1 cellular context compared by ENCODE assay signal in genomic region chr14:49633650-49634546, GRCh38.
TF ChIP-seq lines count a peak whose summit lies in the region.

No MANE protein-coding gene starts in this region.

TF ChIP-seq in HepG2, 621 proteins besides CTCF, POLR2A, EP300 and RAD21 (continued from another document and continues in another):
- TF ChIP-seq ZGPAT (CRISPR knock-in tag; IDR thresholded peaks at IDR 0.05) (peak; percentile 71), RFXANK (CRISPR knock-in tag; IDR thresholded peaks at IDR 0.05) (no peak), ZNF569 (CRISPR knock-in tag; IDR thresholded peaks at IDR 0.05; ENCODE audit: borderline replicate concordance) (no peak), NFATC3 (CRISPR knock-in tag; IDR thresholded peaks at IDR 0.05) (no peak), NCOA2 (CRISPR knock-in tag; IDR thresholded peaks at IDR 0.05) (peak; percentile 17), E2F5 (CRISPR knock-in tag; conservative IDR thresholded peaks at IDR 0.05) (peak; percentile 50; the same call in 1 of the 2 replicates), ATM (IDR thresholded peaks at IDR 0.05; ENCODE audit: borderline replicate concordance) (no peak), NFAT5 (CRISPR knock-in tag; IDR thresholded peaks at IDR 0.05) (no peak), NPAS2 (CRISPR knock-in tag; IDR thresholded peaks at IDR 0.05; ENCODE audit: borderline replicate concordance) (no peak), IKZF4 (CRISPR knock-in tag; IDR thresholded peaks at IDR 0.05; ENCODE audit: borderline replicate concordance, low read depth, not compliant biosample characterization) (peak; percentile 46), GPBP1L1 (CRISPR knock-in tag; IDR thresholded peaks at IDR 0.05) (no peak), CC2D1A (CRISPR knock-in tag; IDR thresholded peaks at IDR 0.05) (no peak), STAG1 (CRISPR knock-in tag; IDR thresholded peaks at IDR 0.05) (peak; percentile 96), NFKBIZ (CRISPR knock-in tag; IDR thresholded peaks at IDR 0.05) (no peak), KDM4B (CRISPR knock-in tag; IDR thresholded peaks at IDR 0.05) (peak; percentile 73), ELK4 (CRISPR knock-in tag; IDR thresholded peaks at IDR 0.05; ENCODE audit: borderline replicate concordance) (no peak), GATAD1 (CRISPR knock-in tag; IDR thresholded peaks at IDR 0.05) (peak; percentile 90), FOSL2 (CRISPR knock-in tag; IDR thresholded peaks at IDR 0.05) (peak; percentile 41), SAFB2 (CRISPR knock-in tag; IDR thresholded peaks at IDR 0.05; ENCODE audit: borderline replicate concordance, low read depth) (no peak; the same call in 1 of the 2 replicates), ZNF549 (CRISPR knock-in tag; IDR thresholded peaks at IDR 0.05) (no peak), RXRA (CRISPR knock-in tag; IDR thresholded peaks at IDR 0.05) (peak; percentile 72), U2AF1 (optimal IDR thresholded peaks at IDR 0.05; ENCODE audit: low read depth, low read length) (no peak), NR2F1 (CRISPR knock-in tag; IDR thresholded peaks at IDR 0.05) (peak; percentile 77 to 90), ATF7-NPFF (CRISPR knock-in tag; IDR thresholded peaks at IDR 0.05; ENCODE audit: low read depth) (no peak; the same call in none of the 2 replicates), ZNF142 (CRISPR knock-in tag; IDR thresholded peaks at IDR 0.05) (peak; percentile 72; the same call in 1 of the 2 replicates), THAP7 (CRISPR knock-in tag; IDR thresholded peaks at IDR 0.05) (no peak; the same call in 1 of the 2 replicates), WIZ (CRISPR knock-in tag; IDR thresholded peaks at IDR 0.05) (0 out of 2 replicates have a peak, but pooled peaks have one; percentile 22), SSRP1 (CRISPR knock-in tag; IDR thresholded peaks at IDR 0.05) (peak; percentile 86; the same call in 1 of the 2 replicates), SRSF1 (optimal IDR thresholded peaks at IDR 0.05; ENCODE audit: low read depth, low read length) (peak; percentile 81), ZFP41 (CRISPR knock-in tag; IDR thresholded peaks at IDR 0.05; ENCODE audit: borderline replicate concordance) (no peak), ZNF614 (CRISPR knock-in tag; IDR thresholded peaks at IDR 0.05; ENCODE audit: borderline replicate concordance) (no peak), PHF20 (CRISPR knock-in tag; IDR thresholded peaks at IDR 0.05) (peak; percentile 77), RELA (CRISPR knock-in tag; IDR thresholded peaks at IDR 0.05) (no peak), TIGD3 (CRISPR knock-in tag; IDR thresholded peaks at IDR 0.05; ENCODE audit: borderline replicate concordance) (no peak), ZSCAN9 (CRISPR knock-in tag; IDR thresholded peaks at IDR 0.05; ENCODE audit: borderline replicate concordance) (peak; percentile 37; the same call in 1 of the 2 replicates), KMT2A (CRISPR knock-in tag; IDR thresholded peaks at IDR 0.05) (peak; percentile 63), ZNF337 (CRISPR knock-in tag; IDR thresholded peaks at IDR 0.05; ENCODE audit: borderline replicate concordance, low read depth) (no peak; the same call in none of the 2 replicates), ZNF512 (CRISPR knock-in tag; IDR thresholded peaks at IDR 0.05) (no peak), ZNF883 (CRISPR knock-in tag; IDR thresholded peaks at IDR 0.05; ENCODE audit: not compliant biosample characterization) (peak; percentile 70), FLYWCH1 (CRISPR knock-in tag; IDR thresholded peaks at IDR 0.05) (peak; percentile 6; the same call in 1 of the 2 replicates), ZNF773 (CRISPR knock-in tag; IDR thresholded peaks at IDR 0.05; ENCODE audit: borderline replicate concordance) (no peak), PTBP1 (IDR thresholded peaks at IDR 0.05; ENCODE audit: low read depth, low read length, poor library complexity, severe bottlenecking) (no peak)
